In the genomic region with DNA sequence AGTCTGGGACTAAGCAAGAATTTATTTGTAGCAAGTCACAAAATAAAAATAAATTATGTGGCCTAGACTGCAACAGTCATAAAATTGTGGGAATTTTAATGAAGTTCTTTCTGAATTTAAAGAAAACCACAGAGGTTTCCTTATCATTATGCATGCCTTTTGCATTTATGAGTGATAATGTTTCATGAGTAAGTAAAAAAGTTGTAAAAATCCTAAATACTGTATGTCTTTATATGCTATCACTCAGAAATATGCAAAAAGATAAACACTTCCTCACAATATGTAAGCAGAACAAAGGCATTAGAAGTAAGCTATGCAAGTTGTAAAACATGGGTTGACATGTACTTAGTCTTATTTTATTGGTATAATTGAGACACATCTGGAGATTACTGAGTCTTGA, we compare ENCODE assay signal across 1 cellular context.
TF ChIP-seq lines count a peak whose summit lies in the region.

No MANE protein-coding gene starts in this region.

TF ChIP-seq in IMR-90, 13 proteins besides CTCF, POLR2A, EP300 and RAD21 (continued from another document):
- TF ChIP-seq NFE2L2 (IDR thresholded peaks at IDR 0.05; ENCODE audit: low read depth, low read length): no peak
